ENCODE assay signal across 8 cellular contexts in the genomic region with DNA sequence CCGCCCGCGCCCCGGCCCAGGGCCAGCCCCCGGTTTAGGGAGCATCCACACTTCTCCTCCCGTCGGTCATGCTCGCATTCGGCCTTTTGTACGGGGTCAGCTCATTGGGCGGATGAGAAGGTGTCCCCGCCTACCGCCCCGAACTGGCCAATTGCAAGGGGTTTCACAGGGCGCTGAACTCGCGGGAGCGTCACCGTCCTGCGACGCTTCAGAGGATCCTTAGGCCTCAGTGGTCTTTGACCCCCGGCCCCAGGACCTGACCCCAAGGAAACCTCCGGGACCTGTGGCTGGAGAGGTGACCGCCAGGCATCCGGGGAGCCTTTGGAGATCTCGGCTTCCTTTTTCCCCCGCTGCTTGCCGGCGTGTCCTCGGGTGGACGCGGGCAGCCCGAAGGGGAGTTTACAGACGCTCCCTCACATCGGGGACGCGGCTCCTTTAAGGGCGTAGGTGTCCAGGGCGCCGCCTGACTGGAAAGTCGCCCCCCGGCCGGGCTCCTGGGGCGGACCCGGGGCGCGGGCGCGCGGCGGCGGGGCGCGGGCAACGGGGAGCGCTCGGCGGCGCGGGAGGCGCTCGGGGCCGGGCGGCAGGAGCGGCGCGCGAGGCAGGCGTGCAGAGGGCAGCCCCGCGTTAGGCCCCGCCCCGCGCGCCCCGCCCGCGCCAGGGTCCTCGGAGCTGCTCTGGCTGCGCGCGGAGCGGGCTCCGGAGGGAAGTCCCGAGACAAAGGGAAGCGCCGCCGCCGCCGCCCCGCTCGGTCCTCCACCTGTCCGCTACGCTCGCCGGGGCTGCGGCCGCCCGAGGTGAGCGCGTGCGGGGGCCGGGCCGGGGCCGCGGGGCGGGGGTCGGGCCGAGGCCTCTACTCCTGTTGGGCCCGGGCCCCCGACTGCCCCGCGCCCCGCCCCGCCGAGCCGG. TPM values are rescaled to one million over a fixed set of nuclear protein-coding genes. Genes with fewer than 3 reads are reported as not detected.
DNase-seq lines count a peak whose midpoint lies in the region; ATAC-seq and TF ChIP-seq lines count a peak whose summit lies in the region.

A gene (plus strand): TSS at position 660 of the 909 bp plus-strand sequence. CDS start 4,395 bp downstream, outside the sequence.

- no peaks in the 10 kb centered on the region; the same call in 1 of the 2 replicates for H3K4me1 ChIP-seq in H9 (ENCODE audit: insufficient read depth, low read length)
- peaks cover 11% of the 10 kb centered on the region for H3K4me1 ChIP-seq in MM.1S (ENCODE audit: low read length)

- H3K27me3 ChIP-seq in H9 (ENCODE audit: insufficient read depth, low read length) (no peaks in the 10 kb centered on the region), MM.1S (replicated peaks; ENCODE audit: insufficient read depth, low read length) (no peaks in the 10 kb centered on the region)

- H3K23ac ChIP-seq in H9 (ENCODE audit: insufficient read length, low read depth, low read length), result no peak within 1 kb of the TSS

- ATAC-seq in stimulated activated naive CD8-positive, alpha-beta T cell treated with anti-CD3 and anti-CD28 coated beads, Interleukin-15, Interleukin-2, amounts not matched to agents 100 U/mL and 50 U/mL, for 24 hours, result peak; percentile 81

- peak within 1 kb of the TSS; percentile 96 for H2BK5ac ChIP-seq in H9 (ENCODE audit: insufficient read length, low read length)

- H3K56ac ChIP-seq in H9 (ENCODE audit: insufficient read length, low read depth, low read length), result no peak within 1 kb of the TSS

- H3K36me3 Mint-ChIP-seq in H9 (ENCODE audit: insufficient read depth in 1 of 3, low read depth in 3 of 3) (peaks cover 15 to 26% (median 20%) of the 10 kb centered on the region in 3 experiments), nephron (ENCODE audit: low read depth) (peaks cover 5% of the 10 kb centered on the region)

- no peak within 1 kb of the TSS for H4K91ac ChIP-seq in H9 (ENCODE audit: insufficient read length, low read depth, low read length)

- H2BK120ac ChIP-seq in H9 (ENCODE audit: low read depth, low read length, poor library complexity, severe bottlenecking), result peak within 1 kb of the TSS; percentile 99

- H3K4me3 Mint-ChIP-seq in H9, result peak within 1 kb of the TSS; percentile 95 to 99
- peak within 1 kb of the TSS; percentile 92 to 100 (median 99) for H3K4me3 Mint-ChIP-seq in nephron

- peak within 1 kb of the TSS; percentile 100 for H3K14ac ChIP-seq in H9 (ENCODE audit: insufficient read depth, low read length)

- H3K9me3 ChIP-seq in H9 (ENCODE audit: control insufficient read depth, low read depth, low read length) (no peaks in the 10 kb centered on the region), MM.1S (replicated peaks; ENCODE audit: insufficient read depth, low read length) (no peaks in the 10 kb centered on the region)

- H3T11ph ChIP-seq in H9 (ENCODE audit: low read length), result peak within 1 kb of the TSS; percentile 97

- H2BK15ac ChIP-seq in H9 (ENCODE audit: low read depth, low read length), result no peak within 1 kb of the TSS

- peak within 1 kb of the TSS; percentile 89 for H4K5ac ChIP-seq in H9 (ENCODE audit: insufficient read length, low read depth, low read length)

- H3K27ac ChIP-seq in H9 (ENCODE audit: insufficient read length, low read depth, low read length) (peak within 1 kb of the TSS; percentile 21), MM.1S (ENCODE audit: low read length) (peak within 1 kb of the TSS; percentile 94)

- peak within 1 kb of the TSS; percentile 99 for H2BK12ac ChIP-seq in H9 (ENCODE audit: insufficient read length, low read depth, low read length)

- H3K9me2 ChIP-seq in MM.1S (replicated peaks; ENCODE audit: insufficient read depth, low read length), result no peaks in the 10 kb centered on the region

- H2BK20ac ChIP-seq in H9 (ENCODE audit: low read depth, low read length, poor library complexity, severe bottlenecking), result peak within 1 kb of the TSS; percentile 99

- H3F3A ChIP-seq in MM.1S (ENCODE audit: insufficient read depth, low read length), result no peaks in the 10 kb centered on the region; the same call in 1 of the 2 replicates

- H4K20me1 ChIP-seq in H9 (ENCODE audit: control insufficient read depth, insufficient read depth, insufficient read length), result peaks cover 5% of the 10 kb centered on the region
- H4K20me1 ChIP-seq in MM.1S (ENCODE audit: insufficient read depth, low read length), result peaks cover 40% of the 10 kb centered on the region

- H3K9ac ChIP-seq in H9 (ENCODE audit: extremely low read depth, insufficient read length, low read length) (peak within 1 kb of the TSS; percentile 100), MM.1S (ENCODE audit: low read length) (peak within 1 kb of the TSS; percentile 98)

- H3K79me1 ChIP-seq in H9 (ENCODE audit: insufficient read depth, low read depth, low read length, poor library complexity, severe bottlenecking), result peaks cover 5% of the 10 kb centered on the region

- TF ChIP-seq CTCF in H9 (conservative IDR thresholded peaks at IDR 0.05), result no peak
- TF ChIP-seq CTCF in MM.1S (IDR thresholded peaks at IDR 0.05; ENCODE audit: low read length), result no peak
- TF ChIP-seq CTCF in fibroblast of the aortic adventitia (IDR thresholded peaks at IDR 0.05; ENCODE audit: insufficient read depth, low read length), result no peak
- TF ChIP-seq CTCF in nephron (IDR thresholded peaks at IDR 0.05; ENCODE audit: unreplicated experiment in 3 of 3), result no peak

- no peak within 1 kb of the TSS; the same call in 1 of the 2 replicates for H3K4ac ChIP-seq in H9 (ENCODE audit: low read depth, low read length)

- H3K27ac Mint-ChIP-seq in H9 (peak within 1 kb of the TSS; percentile 98 to 100 (median 100)), nephron (peak within 1 kb of the TSS; percentile 100)

- H3K27me3 Mint-ChIP-seq in H9 (ENCODE audit: low read depth) (no peaks in the 10 kb centered on the region), nephron (ENCODE audit: low read depth) (peaks cover 6% of the 10 kb centered on the region)

- H3K4me1 Mint-ChIP-seq in H9 (peaks cover 13 to 27% of the 10 kb centered on the region in 2 experiments), nephron (peaks cover 22% of the 10 kb centered on the region)

- WGBS in H9 (ENCODE audit: extremely low coverage, insufficient read length, low lambda C conversion rate), result no CpG with 5 or more reads among the region's 117 CpGs

- H3K18ac ChIP-seq in H9 (ENCODE audit: insufficient read length, low read depth, low read length), result peak within 1 kb of the TSS; percentile 100

- H3K4me2 ChIP-seq in H9 (ENCODE audit: insufficient read depth, insufficient read length, low read length), result peak within 1 kb of the TSS; percentile 98
- H3K4me2 ChIP-seq in MM.1S (ENCODE audit: low read depth, low read length), result peak within 1 kb of the TSS; percentile 80

- H3K36me3 ChIP-seq in MM.1S (replicated peaks; ENCODE audit: insufficient read depth, low read length), result no peaks in the 10 kb centered on the region; the same call in 1 of the 2 replicates

- H2AFZ ChIP-seq in H9 (ENCODE audit: low read length) (no peak within 1 kb of the TSS), MM.1S (ENCODE audit: low read length) (peak within 1 kb of the TSS; percentile 63)

- H4K8ac ChIP-seq in H9 (replicated peaks; ENCODE audit: insufficient read length, low read depth, low read length), result no peak within 1 kb of the TSS

- H3K4me3 ChIP-seq in MM.1S (ENCODE audit: low read length) (peak within 1 kb of the TSS; percentile 77), fibroblast of the aortic adventitia (ENCODE audit: low read depth, low read length) (peak within 1 kb of the TSS; percentile 82)

- H3K9me3 Mint-ChIP-seq in H9 (peaks cover 4 to 6% of the 10 kb centered on the region in 2 experiments), nephron (no peaks in the 10 kb centered on the region)

- H3K79me2 ChIP-seq in H9 (ENCODE audit: insufficient read depth, low read length) (peaks cover 42% of the 10 kb centered on the region), MM.1S (ENCODE audit: low read length) (peaks cover 44% of the 10 kb centered on the region)

- H2AK5ac ChIP-seq in H9 (ENCODE audit: insufficient read length, low read length), result no peak within 1 kb of the TSS

- H3K23me2 ChIP-seq in H9 (ENCODE audit: insufficient read length, low read depth, low read length, poor library complexity, severe bottlenecking), result peaks cover 13% of the 10 kb centered on the region

- DNase-seq in ELR (ENCODE audit: low read depth) (peak; percentile 96), H9 (peak; percentile 97), MM.1S (peak; percentile 96), SIG-M5 (lab: John Stamatoyannopoulos, UW) (peak; percentile 61), fibroblast of the aortic adventitia (ENCODE audit: low read depth) (peak; percentile 99)
- peak; percentile 99 for DNase-seq in activated effector memory CD4-positive, alpha-beta T cell treated with anti-CD3 and anti-CD28 coated beads, Interleukin-2, amount 50 U/mL, for 16 hours
- peak; percentile 98 for DNase-seq in stimulated activated naive CD8-positive, alpha-beta T cell treated with anti-CD3 and anti-CD28 coated beads, Interleukin-15, Interleukin-2, amounts not matched to agents 100 U/mL and 50 U/mL, for 24 hours

RNA-seq across cellular contexts. Expression of the gene that starts here (rescaled TPM):
- total RNA-seq in H9 (2021) (286 and 290 TPM in 2 replicates), fibroblast of the aortic adventitia (ENCODE audit: low replicate concordance) (39.8 and 70.3 TPM in 2 replicates)

Comparison
In these comparisons a context has a peak if more than half of its experiments do, and no peak if none do; other contexts are left out.
1. Peak in every context shown above with its lines: DNase-seq, ATAC-seq, H3K4me3 ChIP-seq and H3K27ac ChIP-seq.